Comparison of ENCODE assay signal across 8 cellular contexts in genomic region chr2:75646090-75646582, GRCh38. TPM values are rescaled to one million over a fixed set of nuclear protein-coding genes. Genes with fewer than 3 reads are reported as not detected.
DNase-seq lines count a peak whose midpoint lies in the region; ATAC-seq, FAIRE-seq and TF ChIP-seq lines count a peak whose summit lies in the region.

No MANE protein-coding gene starts in this region.

- no peak for TF ChIP-seq RAD21 in HepG2 (CRISPR knock-in tag; IDR thresholded peaks at IDR 0.05)

- peak overlapping the region; percentile 96 for H3K9ac ChIP-seq in adipocyte (ENCODE audit: low read length)
- H3K9ac ChIP-seq in HepG2 (ENCODE audit: insufficient read depth, low read depth, low read length) = peak overlapping the region; percentile 96

- H3K79me2 ChIP-seq in HepG2 (ENCODE audit: insufficient read depth, low read length) = peaks cover 35% of the 10 kb centered on the region

- in situ Hi-C loops in HepG2 (cut with HindIII; ENCODE audit: extremely low pct_ligation_motif_present, low pct_unique_long_range_greater_than_20kb) = no loop called here

- peak overlapping the region; percentile 97 for H2AFZ ChIP-seq in HepG2 (ENCODE audit: low read length)

- no peaks in the 10 kb centered on the region for H4K20me1 ChIP-seq in HepG2 (ENCODE audit: insufficient read depth, low read length)

- intact Hi-C loops in HepG2 (cut with micrococcal nuclease; ENCODE audit: unreplicated experiment) (loop anchor here (2.0 kb wide), 1 partner anchor 65 kb away; the partner anchor contains the start of gene GCFC2), upper lobe of right lung (cut with DNase I) (no loop called here)

- no TSS peak for BruUV-seq in HepG2 (replicated peaks; lab: Mats Ljungman, UMichigan)

- peak; percentile 34 for ATAC-seq in HepG2
- ATAC-seq in upper lobe of right lung = no peak
- ATAC-seq in HG02763 (IDR thresholded peaks at IDR 0.05; ENCODE audit: unreplicated experiment) = no peak
- ATAC-seq in HG03565 (IDR thresholded peaks at IDR 0.05; ENCODE audit: unreplicated experiment) = no peak

- no peak for FAIRE-seq in HepG2 (lab: Jason Lieb, UNC)
- no peak for FAIRE-seq in HTR-8/SVneo (lab: Jason Lieb, UNC)

- no peaks in the 10 kb centered on the region for H3K9me3 ChIP-seq in adipocyte (ENCODE audit: control insufficient read depth, low read length)
- no peaks in the 10 kb centered on the region for H3K9me3 ChIP-seq in HepG2 (ENCODE audit: low read length)
- H3K9me3 ChIP-seq in upper lobe of right lung = no peaks in the 10 kb centered on the region

- H3K27ac ChIP-seq in HepG2 (ENCODE audit: extremely low read length, insufficient read depth, low read length) (peak overlapping the region; percentile 82), upper lobe of right lung (peak overlapping the region; percentile 82)

- CTCF ChIA-PET in HepG2 (lab: Yijun Ruan, JAX; ENCODE audit: low intra/inter-chr PET ratio, low total read pairs) = interaction anchor here (1.2 kb wide), 1 partner anchor 31 kb away, joined by 3 read pairs; no protein-coding TSS in a partner anchor

- POLR2A ChIA-PET in HepG2 (lab: Yijun Ruan, JAX) = interaction anchor here (0.7 to 2.2 kb wide), 10 partner anchors 10 to 180 kb away, joined by 4 to 15 read pairs (median 6); partner anchors contain the start of genes EVA1A and GCFC2

- DNase-seq in D341Med (ENCODE audit: low spot score) (peak; percentile 24), HFF-Myc (ENCODE audit: extremely low read depth, low read depth) (no peak), adipocyte (ENCODE audit: low read depth) (no peak), HepG2 (ENCODE audit: low spot score) (peak; percentile 13), upper lobe of right lung (no peak), HTR-8/SVneo (ENCODE audit: insufficient read length, low spot score) (no peak)

- TF ChIP-seq EP300 in HepG2 (IDR thresholded peaks at IDR 0.05; ENCODE audit: low read depth in 2 of 2, low read length in 2 of 2) (no peak), HepG2 (CRISPR knock-in tag; IDR thresholded peaks at IDR 0.05; ENCODE audit: borderline replicate concordance) (no peak)

- H3K36me3 ChIP-seq in adipocyte (ENCODE audit: control insufficient read depth, insufficient read depth, low read length, severe bottlenecking) (peaks cover 19% of the 10 kb centered on the region), HepG2 (replicated peaks in 1 of 2; ENCODE audit: control insufficient read depth in 1 of 2, insufficient read depth in 2 of 2, low read length in 2 of 2) (peaks cover 6 to 23% of the 10 kb centered on the region in 2 experiments), upper lobe of right lung (peaks cover 20% of the 10 kb centered on the region)

- TF ChIP-seq POLR2A in HepG2 (IDR thresholded peaks at IDR 0.05; ENCODE audit: insufficient read depth in 1 of 2, low read depth in 2 of 2, low read length in 2 of 2) = no peak

- peak overlapping the region; percentile 80 for H3K4me3 ChIP-seq in HFF-Myc (replicated peaks; ENCODE audit: low read depth, low read length)
- H3K4me3 ChIP-seq in adipocyte (ENCODE audit: low read length) = peak overlapping the region; percentile 96
- peak overlapping the region; percentile 82 to 94 (median 90) for H3K4me3 ChIP-seq in HepG2 (replicated peaks in 1 of 3; ENCODE audit: insufficient read depth in 1 of 3, low read depth in 2 of 3, low read length in 3 of 3)
- peak overlapping the region; percentile 77 for H3K4me3 ChIP-seq in upper lobe of right lung

- H3K4me1 ChIP-seq in adipocyte (ENCODE audit: control insufficient read depth, insufficient read depth, low read length) = peaks cover 20% of the 10 kb centered on the region
- H3K4me1 ChIP-seq in HepG2 (ENCODE audit: insufficient read depth, low read length) = peaks cover 31% of the 10 kb centered on the region
- peaks cover 18% of the 10 kb centered on the region for H3K4me1 ChIP-seq in upper lobe of right lung

- no peaks in the 10 kb centered on the region for H3K27me3 ChIP-seq in adipocyte (replicated peaks; ENCODE audit: control insufficient read depth, insufficient read depth, low read length)
- no peaks in the 10 kb centered on the region; a peak in 1 of 5 replicates for H3K27me3 ChIP-seq in HepG2 (ENCODE audit: control insufficient read depth in 1 of 2, insufficient read depth in 2 of 2, low read length in 2 of 2)
- no peaks in the 10 kb centered on the region for H3K27me3 ChIP-seq in upper lobe of right lung

- TF ChIP-seq CTCF in HFF-Myc (IDR thresholded peaks at IDR 0.05; ENCODE audit: low read depth, low read length, missing control alignments) = no peak
- TF ChIP-seq CTCF in HepG2 (CRISPR knock-in tag; IDR thresholded peaks at IDR 0.05) = no peak
- TF ChIP-seq CTCF in upper lobe of right lung (IDR thresholded peaks at IDR 0.05) = no peak

- 43% methylated on average over 9 of the region's 9 CpGs for WGBS in HepG2 (ENCODE audit: low lambda C conversion rate)

- peak overlapping the region; percentile 72 for H3K4me2 ChIP-seq in HepG2 (ENCODE audit: low read depth, low read length)

TF ChIP-seq in HepG2, 621 proteins besides CTCF, POLR2A, EP300 and RAD21 (continues in another document):
- TF ChIP-seq ZNF563 (CRISPR knock-in tag; IDR thresholded peaks at IDR 0.05) (no peak), ZNF256 (CRISPR knock-in tag; conservative IDR thresholded peaks at IDR 0.05) (0 out of 2 replicates have a peak, but pooled peaks have one; percentile 25), ZHX1 (CRISPR knock-in tag; IDR thresholded peaks at IDR 0.05; ENCODE audit: low read depth) (0 out of 2 replicates have a peak, but pooled peaks have one; percentile 3), ZNF598 (CRISPR knock-in tag; IDR thresholded peaks at IDR 0.05; ENCODE audit: borderline replicate concordance) (no peak), ZBTB7B (CRISPR knock-in tag; IDR thresholded peaks at IDR 0.05) (no peak), SIN3B (IDR thresholded peaks at IDR 0.05; ENCODE audit: low read length) (no peak), ZKSCAN5 (CRISPR knock-in tag; IDR thresholded peaks at IDR 0.05) (no peak), NR2F6 (IDR thresholded peaks at IDR 0.05) (no peak), NR2F6 (CRISPR knock-in tag; IDR thresholded peaks at IDR 0.05) (no peak), REXO4 (CRISPR knock-in tag; IDR thresholded peaks at IDR 0.05; ENCODE audit: borderline replicate concordance) (peak; percentile 51; the same call in 1 of the 2 replicates), RCOR2 (CRISPR knock-in tag; IDR thresholded peaks at IDR 0.05) (peak; percentile 76), ADNP (CRISPR knock-in tag; IDR thresholded peaks at IDR 0.05) (0 out of 2 replicates have a peak, but pooled peaks have one; percentile 71), CHD4 (IDR thresholded peaks at IDR 0.05; ENCODE audit: borderline replicate concordance, low read length) (peak; percentile 55; the same call in 1 of the 2 replicates), SALL1 (CRISPR knock-in tag; IDR thresholded peaks at IDR 0.05) (0 out of 2 replicates have a peak, but pooled peaks have one; percentile 17), NFE2L2 (IDR thresholded peaks at IDR 0.05; ENCODE audit: low read length) (no peak), PITX1 (CRISPR knock-in tag; IDR thresholded peaks at IDR 0.05) (no peak)

RNA-seq across cellular contexts. Expression of gene MRPL19, which starts 0.4 kb away (rescaled TPM):
- 163 and 248 TPM in 2 replicates for total RNA-seq in HepG2 (2016; rRNA removed; fragmentation: Illumina TruSeq; extraction: Trizol)
- total RNA-seq in HepG2 (2016; cell fraction: cytosol; rRNA removed; fragmentation: Illumina TruSeq; extraction: Trizol; ENCODE audit: low read depth) = 60.1 and 62.4 TPM in 2 replicates
- total RNA-seq in HepG2 (2016; cell fraction: insoluble cytoplasmic fraction; rRNA removed; fragmentation: Illumina TruSeq; extraction: Trizol) = 157 and 259 TPM in 2 replicates
- 81.7 and 88.8 TPM in 2 replicates for total RNA-seq in HepG2 (2016; cell fraction: membrane; rRNA removed; fragmentation: Illumina TruSeq; extraction: Trizol)
- 77.4 and 86.6 TPM in 2 replicates for total RNA-seq in HepG2 (2016; cell fraction: nucleus; rRNA removed; fragmentation: Illumina TruSeq; extraction: Trizol)
- 27.7 and 43.2 TPM in 2 replicates for polyA plus RNA-seq in HepG2 (2011; rRNA removed)
- 22.2 and 26.1 TPM in 2 replicates for polyA plus RNA-seq in HepG2 (2011; cell fraction: cytosol; rRNA removed)
- 15.2 and 16.6 TPM in 2 replicates for polyA plus RNA-seq in HepG2 (2011; cell fraction: nucleus; rRNA removed)
- 37.9 and 66.8 TPM in 2 replicates for polyA plus RNA-seq in HepG2 (2012)
- 54.7 and 55.9 TPM in 2 replicates for polyA plus RNA-seq in HepG2 (2016; cell fraction: cytosol; fragmentation: Illumina TruSeq; extraction: Trizol; ENCODE audit: low read depth)
- 233 and 251 TPM in 2 replicates for polyA plus RNA-seq in HepG2 (2016; cell fraction: insoluble cytoplasmic fraction; fragmentation: Illumina TruSeq; extraction: Trizol; ENCODE audit: low read depth)
- 56.1 and 61.5 TPM in 2 replicates for polyA plus RNA-seq in HepG2 (2016; cell fraction: membrane; fragmentation: Illumina TruSeq; extraction: Trizol; ENCODE audit: low read depth)
- polyA plus RNA-seq in HepG2 (2016; cell fraction: nucleus; fragmentation: Illumina TruSeq; extraction: Trizol; ENCODE audit: insufficient read depth, low read depth) = 72.7 and 74.8 TPM in 2 replicates
- 14.2 and 34.0 TPM in 2 replicates for polyA minus RNA-seq in HepG2 (2011; rRNA and poly(A)+ RNA removed; ENCODE audit: low replicate concordance)
- polyA minus RNA-seq in HepG2 (2011; cell fraction: cytosol; rRNA and poly(A)+ RNA removed) = 30.5 and 33.6 TPM in 2 replicates
- 101 and 126 TPM in 2 replicates for polyA minus RNA-seq in HepG2 (2011; cell fraction: nucleus; rRNA and poly(A)+ RNA removed)
- 41.0 TPM for total RNA-seq in upper lobe of right lung

Comparison
In these comparisons a context has a peak if more than half of its experiments do, and no peak if none do; other contexts are left out.
1. DNase-seq: peak in D341Med (single experiment) and HepG2 (single experiment); none in HFF-Myc (single experiment), adipocyte (single experiment), upper lobe of right lung (single experiment) and HTR-8/SVneo (single experiment).
2. Peak in every context shown above with its lines, with median percentiles within 50 percentile points of each other: H3K4me3 ChIP-seq.